Comparison of ENCODE assay signal across 20 cellular contexts in genomic region chr1:245772325-245772724, GRCh38.
DNase-seq lines count a peak whose midpoint lies in the region; ATAC-seq, FAIRE-seq and TF ChIP-seq lines count a peak whose summit lies in the region.
"Had no signal": no experiment of that assay in that cellular context is flagged by ENCODE, and none has a peak within 500 bp of the region (broad histone marks: within the 10 kb centered on the region; RNA-seq: fewer than 3 reads in every experiment).

No MANE protein-coding gene starts in this region.

- H3K27me3 ChIP-seq in astrocyte (ENCODE audit: insufficient read depth, low read length) = no peaks in the 10 kb centered on the region
- H3K27me3 ChIP-seq in naive thymus-derived CD4-positive, alpha-beta T cell (ENCODE audit: control insufficient read depth in 2 of 2, insufficient read depth in 2 of 2, low read length in 2 of 2) = no peaks in the 10 kb centered on the region

- no peak overlapping the region for H3K4me3 ChIP-seq in astrocyte (ENCODE audit: insufficient read depth, low read depth, low read length)
- H3K4me3 ChIP-seq in naive thymus-derived CD4-positive, alpha-beta T cell (ENCODE audit: low read length) = no peak overlapping the region
- H3K4me3 ChIP-seq: GM12878, GM23338 had no signal

- TF ChIP-seq CTCF in astrocyte (IDR thresholded peaks at IDR 0.05; ENCODE audit: insufficient read depth, low read depth, low read length) = no peak

- no peaks in the 10 kb centered on the region for H4K20me1 ChIP-seq in astrocyte (ENCODE audit: insufficient read depth, low read length)

- no peak overlapping the region for H3K4me3 Mint-ChIP-seq in astrocyte (ENCODE audit: unreplicated experiment)
- H3K4me3 Mint-ChIP-seq in naive thymus-derived CD4-positive, alpha-beta T cell = peak overlapping the region in 1 of 10 donors; percentile 7
- no peak overlapping the region for H3K4me3 Mint-ChIP-seq in activated CD4-positive, alpha-beta memory T cell treated with anti-CD3 and anti-CD28 coated beads for 36 hours
- H3K4me3 Mint-ChIP-seq in activated naive CD4-positive, alpha-beta T cell treated with anti-CD3 and anti-CD28 coated beads, Interleukin-2, amount 10 ng/mL, durations not matched to agents 7 days and 5 days = no peak overlapping the region
- H3K4me3 Mint-ChIP-seq: GM23338 had no signal

- H3K4me2 ChIP-seq in astrocyte (ENCODE audit: low read length) = peak overlapping the region; percentile 51
- H3K4me2 ChIP-seq: GM23338 had no signal

- H3K36me3 ChIP-seq in astrocyte (ENCODE audit: insufficient read depth, low read length) = no peaks in the 10 kb centered on the region
- no peaks in the 10 kb centered on the region for H3K36me3 ChIP-seq in naive thymus-derived CD4-positive, alpha-beta T cell (ENCODE audit: control insufficient read depth in 2 of 3, insufficient read depth in 3 of 3, low read length in 3 of 3)

- peak overlapping the region; percentile 60 for H3K27ac ChIP-seq in astrocyte (ENCODE audit: low read depth, low read length)
- no peak overlapping the region for H3K27ac ChIP-seq in naive thymus-derived CD4-positive, alpha-beta T cell (ENCODE audit: low read depth, low read length)

- no peaks in the 10 kb centered on the region for H3K9me3 Mint-ChIP-seq in astrocyte (ENCODE audit: unreplicated experiment)
- H3K9me3 Mint-ChIP-seq in naive thymus-derived CD4-positive, alpha-beta T cell = no peaks in the 10 kb centered on the region
- H3K9me3 Mint-ChIP-seq in activated CD4-positive, alpha-beta memory T cell treated with anti-CD3 and anti-CD28 coated beads for 36 hours = no peaks in the 10 kb centered on the region
- H3K9me3 Mint-ChIP-seq in activated naive CD4-positive, alpha-beta T cell treated with anti-CD3 and anti-CD28 coated beads, Interleukin-2, amount 10 ng/mL, durations not matched to agents 7 days and 5 days = no peaks in the 10 kb centered on the region
- H3K9me3 Mint-ChIP-seq: GM23338 had no signal

- peaks cover 21% of the 10 kb centered on the region for H3K4me1 ChIP-seq in astrocyte (ENCODE audit: insufficient read depth, low read length)
- H3K4me1 ChIP-seq in naive thymus-derived CD4-positive, alpha-beta T cell (ENCODE audit: control insufficient read depth in 2 of 2, insufficient read depth in 2 of 2, low read length in 2 of 2) = no peaks in the 10 kb centered on the region

- no peaks in the 10 kb centered on the region for H3K27me3 Mint-ChIP-seq in astrocyte (ENCODE audit: low read depth, unreplicated experiment)
- no peaks in the 10 kb centered on the region for H3K27me3 Mint-ChIP-seq in naive thymus-derived CD4-positive, alpha-beta T cell
- H3K27me3 Mint-ChIP-seq in activated CD4-positive, alpha-beta memory T cell treated with anti-CD3 and anti-CD28 coated beads for 36 hours = no peaks in the 10 kb centered on the region
- H3K27me3 Mint-ChIP-seq in activated naive CD4-positive, alpha-beta T cell treated with anti-CD3 and anti-CD28 coated beads, Interleukin-2, amount 10 ng/mL, durations not matched to agents 7 days and 5 days = no peaks in the 10 kb centered on the region

- intact Hi-C loops in left cardiac atrium (cut with DNase I) = no loop called here
- intact Hi-C loops in left ventricle myocardium superior (cut with micrococcal nuclease) = no loop called here
- intact Hi-C loops in naive thymus-derived CD4-positive, alpha-beta T cell (cut with micrococcal nuclease) = no loop called here
- intact Hi-C loops in activated CD4-positive, alpha-beta memory T cell treated with anti-CD3 and anti-CD28 coated beads for 36 hours (cut with micrococcal nuclease) = no loop called here

- H3K4me1 Mint-ChIP-seq in astrocyte (ENCODE audit: low read depth, unreplicated experiment) = peaks cover 16% of the 10 kb centered on the region
- H3K4me1 Mint-ChIP-seq in naive thymus-derived CD4-positive, alpha-beta T cell = peaks cover 0 to 5% (median 3%) of the 10 kb centered on the region in 7 donors
- H3K4me1 Mint-ChIP-seq in activated CD4-positive, alpha-beta memory T cell treated with anti-CD3 and anti-CD28 coated beads for 36 hours (ENCODE audit: low read depth) = no peaks in the 10 kb centered on the region
- no peaks in the 10 kb centered on the region for H3K4me1 Mint-ChIP-seq in activated naive CD4-positive, alpha-beta T cell treated with anti-CD3 and anti-CD28 coated beads, Interleukin-2, amount 10 ng/mL, durations not matched to agents 7 days and 5 days

- CTCF ChIA-PET in naive thymus-derived CD4-positive, alpha-beta T cell (lab: Charles Lee) = no interaction called here
- CTCF ChIA-PET in activated CD4-positive, alpha-beta memory T cell treated with anti-CD3 and anti-CD28 coated beads for 36 hours (lab: Charles Lee) = interaction anchor here (0.7 kb wide), 1 partner anchor 239 kb away, joined by 3 read pairs; no protein-coding TSS in a partner anchor
- CTCF ChIA-PET in activated naive CD4-positive, alpha-beta T cell treated with anti-CD3 and anti-CD28 coated beads, Interleukin-2, amount 10 ng/mL, durations not matched to agents 7 days and 5 days (lab: Charles Lee) = no interaction called here

- no peaks in the 10 kb centered on the region for H3K9me3 ChIP-seq in astrocyte (ENCODE audit: insufficient read depth, low read depth, low read length)
- no peaks in the 10 kb centered on the region for H3K9me3 ChIP-seq in naive thymus-derived CD4-positive, alpha-beta T cell (ENCODE audit: control insufficient read depth in 2 of 3, low read length in 3 of 3)

- H2AFZ ChIP-seq in astrocyte (ENCODE audit: low read depth, low read length) = no peak overlapping the region
- H2AFZ ChIP-seq: GM23338 had no signal

- DNase-seq in left cardiac atrium = no peak
- no peak for DNase-seq in left ventricle myocardium superior
- no peak for DNase-seq in astrocyte (ENCODE audit: low read depth)
- DNase-seq in naive thymus-derived CD4-positive, alpha-beta T cell = no peak
- no peak for DNase-seq in activated CD4-positive, alpha-beta memory T cell treated with anti-CD3 and anti-CD28 coated beads for 36 hours
- DNase-seq in hepatic stellate cell (ENCODE audit: low spot score) = no peak
- no peak for DNase-seq in activated naive CD4-positive, alpha-beta T cell treated with anti-CD3 and anti-CD28 coated beads, Interleukin-2, amount 10 ng/mL, durations not matched to agents 7 days and 5 days
- DNase-seq: C1 segment of cervical spinal cord, DND-41, GDM1, MM.1S, NCI-H1092 treated with DMSO at 0.1 percent for 48 hours, NCI-H1694, NCI-H446, NCI-H69, OCI-M1 had no signal

- no peak for FAIRE-seq in astrocyte (lab: Jason Lieb, UNC)
- FAIRE-seq: GM12878, HepG2 had no signal

- H3K79me2 ChIP-seq in astrocyte (ENCODE audit: insufficient read depth, low read length) = no peaks in the 10 kb centered on the region

- H3K27ac Mint-ChIP-seq in astrocyte (ENCODE audit: unreplicated experiment) = no peak overlapping the region
- H3K27ac Mint-ChIP-seq in naive thymus-derived CD4-positive, alpha-beta T cell = no peak overlapping the region
- no peak overlapping the region for H3K27ac Mint-ChIP-seq in activated CD4-positive, alpha-beta memory T cell treated with anti-CD3 and anti-CD28 coated beads for 36 hours
- no peak overlapping the region for H3K27ac Mint-ChIP-seq in activated naive CD4-positive, alpha-beta T cell treated with anti-CD3 and anti-CD28 coated beads, Interleukin-2, amount 10 ng/mL, durations not matched to agents 7 days and 5 days
- H3K27ac Mint-ChIP-seq: GM23338 had no signal

- POLR2A ChIA-PET in naive thymus-derived CD4-positive, alpha-beta T cell (lab: Charles Lee) = no interaction called here
- POLR2A ChIA-PET in activated CD4-positive, alpha-beta memory T cell treated with anti-CD3 and anti-CD28 coated beads for 36 hours (lab: Charles Lee) = no interaction called here

- peaks cover 9% of the 10 kb centered on the region for H3K36me3 Mint-ChIP-seq in astrocyte (ENCODE audit: low read depth, unreplicated experiment)
- H3K36me3 Mint-ChIP-seq in naive thymus-derived CD4-positive, alpha-beta T cell = peaks cover 0 to 38% (median 33%) of the 10 kb centered on the region in 5 donors
- H3K36me3 Mint-ChIP-seq in activated CD4-positive, alpha-beta memory T cell treated with anti-CD3 and anti-CD28 coated beads for 36 hours = peaks cover 11% of the 10 kb centered on the region
- no peaks in the 10 kb centered on the region for H3K36me3 Mint-ChIP-seq in activated naive CD4-positive, alpha-beta T cell treated with anti-CD3 and anti-CD28 coated beads, Interleukin-2, amount 10 ng/mL, durations not matched to agents 7 days and 5 days

- ATAC-seq in left cardiac atrium (peak; percentile 2 to 48), left ventricle myocardium superior (no peak), GM21737 (IDR thresholded peaks at IDR 0.05; ENCODE audit: unreplicated experiment) (no peak)
- ATAC-seq in naive thymus-derived CD4-positive, alpha-beta T cell = peak; percentile 6
- ATAC-seq: GM12878, GM23338, HepG2 had no signal

- no peak overlapping the region for H3K9ac ChIP-seq in astrocyte (ENCODE audit: low read length)

Comparison
In these comparisons a context has a peak if more than half of its experiments do, and no peak if none do; other contexts are left out.
1. ATAC-seq: peak in left cardiac atrium (2 of 2) and naive thymus-derived CD4-positive, alpha-beta T cell (single experiment); none in left ventricle myocardium superior (single experiment) and GM21737 (single experiment).